10 cellular contexts compared by ENCODE assay signal in the genomic region with DNA sequence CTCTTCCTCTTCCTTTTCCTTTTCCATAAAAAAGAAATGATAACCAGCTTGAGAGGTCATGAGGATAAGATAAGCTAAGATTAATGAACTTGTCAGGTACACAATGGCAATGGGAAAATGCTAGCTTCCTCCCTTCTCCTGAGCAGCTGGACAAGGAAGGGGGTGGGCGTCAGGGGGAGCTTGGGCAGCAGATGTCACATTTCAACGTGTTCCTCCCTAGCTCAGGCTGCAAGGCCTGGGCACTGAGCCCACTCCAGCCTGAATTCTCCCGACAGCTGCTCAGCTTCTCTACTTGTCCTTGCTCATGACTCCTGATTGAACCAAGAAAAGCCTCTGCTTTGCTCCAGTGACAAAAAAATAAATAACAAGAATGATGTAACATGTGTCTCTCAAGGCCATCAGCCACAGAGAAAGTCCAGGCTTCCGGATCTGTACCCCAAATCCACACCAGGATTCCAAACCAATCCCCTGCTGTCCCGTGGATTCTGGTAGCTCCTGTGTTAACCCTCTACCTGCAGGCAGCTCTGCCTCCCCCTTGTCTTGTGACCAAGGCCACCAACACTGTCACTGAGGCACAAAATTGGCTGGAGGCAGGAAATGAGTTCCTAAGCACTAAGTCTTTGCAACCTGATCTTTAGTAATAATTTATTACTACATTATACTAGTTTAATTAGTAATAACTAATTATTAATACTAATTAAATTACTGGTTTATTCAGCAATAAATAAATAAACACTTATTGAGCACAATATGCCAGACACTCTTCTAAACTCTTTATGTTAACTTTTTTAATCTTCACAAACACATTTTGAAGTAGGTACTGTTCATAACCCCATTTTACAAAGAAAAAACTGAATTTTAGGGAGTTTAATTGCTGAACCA.
A peak's percentile ranks its signal among the peaks of the same experiment; 100 is the strongest.
DNase-seq lines count a peak whose midpoint lies in the region; ATAC-seq and TF ChIP-seq lines count a peak whose summit lies in the region.
"Had no signal": no experiment of that assay in that cellular context is flagged by ENCODE, and none has a peak within 500 bp of the region (broad histone marks: within the 10 kb centered on the region; RNA-seq: fewer than 3 reads in every experiment).

No MANE protein-coding gene starts in this region.

- ATAC-seq in mucosa of descending colon (peak; percentile 30), GM18502 (IDR thresholded peaks at IDR 0.05; ENCODE audit: poor library complexity, unreplicated experiment) (no peak), GM21737 (IDR thresholded peaks at IDR 0.05; ENCODE audit: unreplicated experiment) (no peak)

- DNase-seq in AG08395 (ENCODE audit: low spot score) (peak; percentile 25), NCI-H2029 treated with DMSO at 0.1 percent for 48 hours (lab: John Stamatoyannopoulos, UW) (peak; percentile 41), choroid plexus epithelial cell (ENCODE audit: low read depth) (peak; percentile 54), mucosa of descending colon (peak in 1 of 3 donors; percentile 41)
- DNase-seq in stimulated activated CD4-positive, alpha-beta T cell treated with anti-CD3 and anti-CD28 coated beads, Interleukin-1b, Interleukin-23, amount 100 ng/mL, for 48 hours: no peak
- DNase-seq in stimulated activated naive CD4-positive, alpha-beta T cell treated with Interleukin-2 at 50 U/mL for 16 hours (lab: John Stamatoyannopoulos, UW): no peak
- DNase-seq: activated T-cell treated with anti-CD3 and anti-CD28 coated beads, Interleukin-2, amount 50 U/mL, for 48 hours; CD4-positive, CD25-positive, alpha-beta regulatory T cell had no signal

- no peaks in the 10 kb centered on the region for H3K36me3 ChIP-seq in mucosa of descending colon (ENCODE audit: low read depth)

- intact Hi-C loops in mucosa of descending colon (cut with DNase I, micrococcal nuclease): no loop called here

- no peaks in the 10 kb centered on the region for H3K9me3 ChIP-seq in mucosa of descending colon

- no peak for TF ChIP-seq CTCF in choroid plexus epithelial cell (conservative IDR thresholded peaks at IDR 0.05; ENCODE audit: low read depth, low read length)
- no peak for TF ChIP-seq CTCF in mucosa of descending colon (IDR thresholded peaks at IDR 0.05)

- no peaks in the 10 kb centered on the region for H3K4me1 ChIP-seq in mucosa of descending colon (ENCODE audit: low read depth)

- H3K4me3 ChIP-seq in choroid plexus epithelial cell (ENCODE audit: low read depth, low read length) (no peak overlapping the region), mucosa of descending colon (no peak overlapping the region)

Comparison
In these comparisons a context has a peak if more than half of its experiments do, and no peak if none do; other contexts are left out.
1. DNase-seq: peak in AG08395 (single experiment), NCI-H2029 treated with DMSO at 0.1 percent for 48 hours (single experiment) and choroid plexus epithelial cell (single experiment); none in stimulated activated CD4-positive, alpha-beta T cell treated with anti-CD3 and anti-CD28 coated beads, Interleukin-1b, Interleukin-23, amount 100 ng/mL, for 48 hours (single experiment) and stimulated activated naive CD4-positive, alpha-beta T cell treated with Interleukin-2 at 50 U/mL for 16 hours (single experiment).